Comparison of ENCODE assay signal across 3 cellular contexts in the genomic region with DNA sequence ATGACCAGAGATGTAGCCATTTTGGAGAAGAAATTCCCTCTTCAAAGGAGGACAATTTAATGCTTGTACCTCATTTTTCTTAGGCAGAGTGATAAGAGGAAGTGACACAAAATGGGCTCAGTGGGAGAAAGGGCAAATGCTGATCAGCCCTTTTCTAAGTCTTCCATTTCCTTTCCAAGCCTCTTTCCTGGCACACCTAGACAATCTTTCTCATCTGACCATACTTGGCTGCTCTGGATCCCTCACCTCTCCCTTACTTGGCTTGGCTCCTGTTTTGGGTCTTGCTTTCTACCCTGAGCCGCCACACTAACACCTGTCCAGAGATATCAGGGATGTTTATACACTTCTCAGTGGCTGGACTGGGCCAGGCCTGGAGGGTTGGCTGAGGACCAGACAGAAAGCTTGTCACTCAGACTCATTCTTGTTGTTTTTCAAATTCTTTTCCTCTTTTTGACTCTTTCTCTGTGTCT.
TF ChIP-seq lines count a peak whose summit lies in the region.

No MANE protein-coding gene starts in this region.

TF ChIP-seq in liver, 16 proteins besides CTCF, POLR2A, EP300 and RAD21:
- TF ChIP-seq TAF1 (conservative IDR thresholded peaks at IDR 0.05): peak; percentile 60
- TF ChIP-seq, protein P1, sequence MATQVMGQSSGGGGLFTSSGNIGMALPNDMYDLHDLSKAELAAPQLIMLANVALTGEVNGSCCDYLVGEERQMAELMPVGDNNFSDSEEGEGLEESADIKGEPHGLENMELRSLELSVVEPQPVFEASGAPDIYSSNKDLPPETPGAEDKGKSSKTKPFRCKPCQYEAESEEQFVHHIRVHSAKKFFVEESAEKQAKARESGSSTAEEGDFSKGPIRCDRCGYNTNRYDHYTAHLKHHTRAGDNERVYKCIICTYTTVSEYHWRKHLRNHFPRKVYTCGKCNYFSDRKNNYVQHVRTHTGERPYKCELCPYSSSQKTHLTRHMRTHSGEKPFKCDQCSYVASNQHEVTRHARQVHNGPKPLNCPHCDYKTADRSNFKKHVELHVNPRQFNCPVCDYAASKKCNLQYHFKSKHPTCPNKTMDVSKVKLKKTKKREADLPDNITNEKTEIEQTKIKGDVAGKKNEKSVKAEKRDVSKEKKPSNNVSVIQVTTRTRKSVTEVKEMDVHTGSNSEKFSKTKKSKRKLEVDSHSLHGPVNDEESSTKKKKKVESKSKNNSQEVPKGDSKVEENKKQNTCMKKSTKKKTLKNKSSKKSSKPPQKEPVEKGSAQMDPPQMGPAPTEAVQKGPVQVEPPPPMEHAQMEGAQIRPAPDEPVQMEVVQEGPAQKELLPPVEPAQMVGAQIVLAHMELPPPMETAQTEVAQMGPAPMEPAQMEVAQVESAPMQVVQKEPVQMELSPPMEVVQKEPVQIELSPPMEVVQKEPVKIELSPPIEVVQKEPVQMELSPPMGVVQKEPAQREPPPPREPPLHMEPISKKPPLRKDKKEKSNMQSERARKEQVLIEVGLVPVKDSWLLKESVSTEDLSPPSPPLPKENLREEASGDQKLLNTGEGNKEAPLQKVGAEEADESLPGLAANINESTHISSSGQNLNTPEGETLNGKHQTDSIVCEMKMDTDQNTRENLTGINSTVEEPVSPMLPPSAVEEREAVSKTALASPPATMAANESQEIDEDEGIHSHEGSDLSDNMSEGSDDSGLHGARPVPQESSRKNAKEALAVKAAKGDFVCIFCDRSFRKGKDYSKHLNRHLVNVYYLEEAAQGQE (IDR thresholded peaks at IDR 0.05): no peak
- TF ChIP-seq, protein P2, sequence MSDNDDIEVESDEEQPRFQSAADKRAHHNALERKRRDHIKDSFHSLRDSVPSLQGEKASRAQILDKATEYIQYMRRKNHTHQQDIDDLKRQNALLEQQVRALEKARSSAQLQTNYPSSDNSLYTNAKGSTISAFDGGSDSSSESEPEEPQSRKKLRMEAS (IDR thresholded peaks at IDR 0.05): peak; percentile 37
- peak; percentile 20 for TF ChIP-seq HNF4A (conservative IDR thresholded peaks at IDR 0.05)
- TF ChIP-seq SP1 (IDR thresholded peaks at IDR 0.05): peak; percentile 82
- peak in 1 of 2 donors; percentile 59 for TF ChIP-seq GABPA (IDR thresholded peaks at IDR 0.05 in 1 of 2, conservative IDR thresholded peaks at IDR 0.05 in 1 of 2)
- TF ChIP-seq RXRA (IDR thresholded peaks at IDR 0.05): peak; percentile 87 to 92
- TF ChIP-seq FOXA2 (IDR thresholded peaks at IDR 0.05): no peak
- TF ChIP-seq YY1 (IDR thresholded peaks at IDR 0.05): peak; percentile 76
- TF ChIP-seq, protein P3, sequence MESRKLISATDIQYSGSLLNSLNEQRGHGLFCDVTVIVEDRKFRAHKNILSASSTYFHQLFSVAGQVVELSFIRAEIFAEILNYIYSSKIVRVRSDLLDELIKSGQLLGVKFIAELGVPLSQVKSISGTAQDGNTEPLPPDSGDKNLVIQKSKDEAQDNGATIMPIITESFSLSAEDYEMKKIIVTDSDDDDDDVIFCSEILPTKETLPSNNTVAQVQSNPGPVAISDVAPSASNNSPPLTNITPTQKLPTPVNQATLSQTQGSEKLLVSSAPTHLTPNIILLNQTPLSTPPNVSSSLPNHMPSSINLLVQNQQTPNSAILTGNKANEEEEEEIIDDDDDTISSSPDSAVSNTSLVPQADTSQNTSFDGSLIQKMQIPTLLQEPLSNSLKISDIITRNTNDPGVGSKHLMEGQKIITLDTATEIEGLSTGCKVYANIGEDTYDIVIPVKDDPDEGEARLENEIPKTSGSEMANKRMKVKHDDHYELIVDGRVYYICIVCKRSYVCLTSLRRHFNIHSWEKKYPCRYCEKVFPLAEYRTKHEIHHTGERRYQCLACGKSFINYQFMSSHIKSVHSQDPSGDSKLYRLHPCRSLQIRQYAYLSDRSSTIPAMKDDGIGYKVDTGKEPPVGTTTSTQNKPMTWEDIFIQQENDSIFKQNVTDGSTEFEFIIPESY (IDR thresholded peaks at IDR 0.05): no peak
- TF ChIP-seq EGR1 (IDR thresholded peaks at IDR 0.05; ENCODE audit: low read depth in 2 of 2): no peak
- peak in 1 of 2 donors; percentile 25 for TF ChIP-seq JUND (IDR thresholded peaks at IDR 0.05)
- TF ChIP-seq HNF4G (IDR thresholded peaks at IDR 0.05): no peak
- TF ChIP-seq, protein P4, sequence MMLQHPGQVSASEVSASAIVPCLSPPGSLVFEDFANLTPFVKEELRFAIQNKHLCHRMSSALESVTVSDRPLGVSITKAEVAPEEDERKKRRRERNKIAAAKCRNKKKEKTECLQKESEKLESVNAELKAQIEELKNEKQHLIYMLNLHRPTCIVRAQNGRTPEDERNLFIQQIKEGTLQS (IDR thresholded peaks at IDR 0.05): no peak
- TF ChIP-seq NR2F2 (IDR thresholded peaks at IDR 0.05): no peak
- no peak for TF ChIP-seq FOXA1 (IDR thresholded peaks at IDR 0.05)

TF ChIP-seq in HepG2, 621 proteins besides CTCF, POLR2A, EP300 and RAD21 (continues in another document):
- TF ChIP-seq ZNF879 (CRISPR knock-in tag; IDR thresholded peaks at IDR 0.05) (no peak), ZNF616 (CRISPR knock-in tag; IDR thresholded peaks at IDR 0.05; ENCODE audit: low read depth) (no peak), ELF1 (CRISPR knock-in tag; IDR thresholded peaks at IDR 0.05) (no peak), ZNF839 (CRISPR knock-in tag; IDR thresholded peaks at IDR 0.05; ENCODE audit: borderline replicate concordance) (no peak), AGO1 (IDR thresholded peaks at IDR 0.05; ENCODE audit: low read depth, low read length, poor library complexity, severe bottlenecking) (no peak), SCMH1 (CRISPR knock-in tag; IDR thresholded peaks at IDR 0.05; ENCODE audit: borderline replicate concordance) (no peak), ZFP82 (CRISPR knock-in tag; IDR thresholded peaks at IDR 0.05; ENCODE audit: borderline replicate concordance) (no peak), ZNF629 (CRISPR knock-in tag; conservative IDR thresholded peaks at IDR 0.05) (no peak), FOXA1 (IDR thresholded peaks at IDR 0.05) (no peak), FOXA1 (CRISPR knock-in tag; IDR thresholded peaks at IDR 0.05) (no peak), ZNF546 (CRISPR knock-in tag; conservative IDR thresholded peaks at IDR 0.05) (no peak)
- TF ChIP-seq, protein P5, sequence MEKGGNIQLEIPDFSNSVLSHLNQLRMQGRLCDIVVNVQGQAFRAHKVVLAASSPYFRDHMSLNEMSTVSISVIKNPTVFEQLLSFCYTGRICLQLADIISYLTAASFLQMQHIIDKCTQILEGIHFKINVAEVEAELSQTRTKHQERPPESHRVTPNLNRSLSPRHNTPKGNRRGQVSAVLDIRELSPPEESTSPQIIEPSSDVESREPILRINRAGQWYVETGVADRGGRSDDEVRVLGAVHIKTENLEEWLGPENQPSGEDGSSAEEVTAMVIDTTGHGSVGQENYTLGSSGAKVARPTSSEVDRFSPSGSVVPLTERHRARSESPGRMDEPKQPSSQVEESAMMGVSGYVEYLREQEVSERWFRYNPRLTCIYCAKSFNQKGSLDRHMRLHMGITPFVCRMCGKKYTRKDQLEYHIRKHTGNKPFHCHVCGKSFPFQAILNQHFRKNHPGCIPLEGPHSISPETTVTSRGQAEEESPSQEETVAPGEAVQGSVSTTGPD (CRISPR knock-in tag; IDR thresholded peaks at IDR 0.05): no peak
- TF ChIP-seq, protein P6, sequence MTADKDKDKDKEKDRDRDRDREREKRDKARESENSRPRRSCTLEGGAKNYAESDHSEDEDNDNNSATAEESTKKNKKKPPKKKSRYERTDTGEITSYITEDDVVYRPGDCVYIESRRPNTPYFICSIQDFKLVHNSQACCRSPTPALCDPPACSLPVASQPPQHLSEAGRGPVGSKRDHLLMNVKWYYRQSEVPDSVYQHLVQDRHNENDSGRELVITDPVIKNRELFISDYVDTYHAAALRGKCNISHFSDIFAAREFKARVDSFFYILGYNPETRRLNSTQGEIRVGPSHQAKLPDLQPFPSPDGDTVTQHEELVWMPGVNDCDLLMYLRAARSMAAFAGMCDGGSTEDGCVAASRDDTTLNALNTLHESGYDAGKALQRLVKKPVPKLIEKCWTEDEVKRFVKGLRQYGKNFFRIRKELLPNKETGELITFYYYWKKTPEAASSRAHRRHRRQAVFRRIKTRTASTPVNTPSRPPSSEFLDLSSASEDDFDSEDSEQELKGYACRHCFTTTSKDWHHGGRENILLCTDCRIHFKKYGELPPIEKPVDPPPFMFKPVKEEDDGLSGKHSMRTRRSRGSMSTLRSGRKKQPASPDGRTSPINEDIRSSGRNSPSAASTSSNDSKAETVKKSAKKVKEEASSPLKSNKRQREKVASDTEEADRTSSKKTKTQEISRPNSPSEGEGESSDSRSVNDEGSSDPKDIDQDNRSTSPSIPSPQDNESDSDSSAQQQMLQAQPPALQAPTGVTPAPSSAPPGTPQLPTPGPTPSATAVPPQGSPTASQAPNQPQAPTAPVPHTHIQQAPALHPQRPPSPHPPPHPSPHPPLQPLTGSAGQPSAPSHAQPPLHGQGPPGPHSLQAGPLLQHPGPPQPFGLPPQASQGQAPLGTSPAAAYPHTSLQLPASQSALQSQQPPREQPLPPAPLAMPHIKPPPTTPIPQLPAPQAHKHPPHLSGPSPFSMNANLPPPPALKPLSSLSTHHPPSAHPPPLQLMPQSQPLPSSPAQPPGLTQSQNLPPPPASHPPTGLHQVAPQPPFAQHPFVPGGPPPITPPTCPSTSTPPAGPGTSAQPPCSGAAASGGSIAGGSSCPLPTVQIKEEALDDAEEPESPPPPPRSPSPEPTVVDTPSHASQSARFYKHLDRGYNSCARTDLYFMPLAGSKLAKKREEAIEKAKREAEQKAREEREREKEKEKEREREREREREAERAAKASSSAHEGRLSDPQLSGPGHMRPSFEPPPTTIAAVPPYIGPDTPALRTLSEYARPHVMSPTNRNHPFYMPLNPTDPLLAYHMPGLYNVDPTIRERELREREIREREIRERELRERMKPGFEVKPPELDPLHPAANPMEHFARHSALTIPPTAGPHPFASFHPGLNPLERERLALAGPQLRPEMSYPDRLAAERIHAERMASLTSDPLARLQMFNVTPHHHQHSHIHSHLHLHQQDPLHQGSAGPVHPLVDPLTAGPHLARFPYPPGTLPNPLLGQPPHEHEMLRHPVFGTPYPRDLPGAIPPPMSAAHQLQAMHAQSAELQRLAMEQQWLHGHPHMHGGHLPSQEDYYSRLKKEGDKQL (CRISPR knock-in tag; IDR thresholded peaks at IDR 0.05; ENCODE audit: low read depth): no peak

TF ChIP-seq in GM23338, 12 proteins besides CTCF, POLR2A, EP300 and RAD21:
- no peak for TF ChIP-seq EZH2 (IDR thresholded peaks at IDR 0.05; ENCODE audit: low read depth, unreplicated experiment)
